In the genomic region with DNA sequence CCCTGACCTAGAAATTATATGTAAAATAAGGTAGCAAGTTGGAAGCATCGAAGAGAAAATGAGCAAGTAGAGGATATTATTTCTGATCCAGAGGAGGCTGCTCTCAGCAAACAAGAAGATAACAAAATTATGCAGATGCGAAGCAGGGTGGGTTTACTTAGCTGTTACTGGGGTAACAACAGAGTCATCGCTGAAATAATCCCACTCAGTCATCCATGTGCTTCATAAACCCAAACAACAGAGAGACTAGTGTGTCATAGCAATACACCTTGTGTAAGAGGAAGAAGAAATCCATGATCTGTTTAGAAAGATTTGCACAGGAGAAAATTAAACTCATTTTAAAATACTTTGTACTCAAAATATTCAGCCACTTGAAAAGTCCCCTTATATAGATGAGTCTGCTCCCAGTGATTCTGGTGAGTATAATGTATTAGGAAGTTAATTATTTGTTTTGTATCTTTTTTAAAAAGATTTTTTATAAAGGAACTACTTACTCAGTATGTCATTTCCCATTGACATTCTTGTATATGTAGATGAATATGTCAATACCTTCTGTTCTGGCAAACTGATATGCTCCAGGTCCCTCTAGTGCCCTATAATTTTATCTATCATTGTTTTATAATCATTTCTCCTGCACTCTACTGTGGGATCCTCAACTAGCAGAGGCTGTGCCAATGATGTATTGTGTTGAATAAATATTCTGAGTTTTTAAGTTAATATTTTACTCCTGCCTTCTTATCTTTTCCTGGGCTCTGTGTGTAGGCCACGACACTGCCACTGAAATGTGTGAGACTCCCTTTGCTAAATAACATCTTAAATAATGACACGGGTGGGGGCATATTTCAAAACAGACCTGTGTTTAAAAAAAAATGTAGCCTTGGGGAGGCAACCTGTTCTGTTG, we compare ENCODE assay signal across 1 cellular context.
TF ChIP-seq lines count a peak whose summit lies in the region.

No MANE protein-coding gene starts in this region.

TF ChIP-seq in endothelial cell of umbilical vein, 7 proteins besides CTCF, POLR2A, EP300 and RAD21:
- no peak for TF ChIP-seq POLR2AphosphoS5 (IDR thresholded peaks at IDR 0.05; ENCODE audit: insufficient read depth, low read depth, low read length)
- TF ChIP-seq FOS (IDR thresholded peaks at IDR 0.05; ENCODE audit: borderline replicate concordance, insufficient read depth, low read length) = no peak
- no peak for TF ChIP-seq EZH2 (IDR thresholded peaks at IDR 0.05; ENCODE audit: borderline replicate concordance, low read depth, low read length, severe bottlenecking)
- TF ChIP-seq JUN (IDR thresholded peaks at IDR 0.05; ENCODE audit: borderline replicate concordance, insufficient read depth, insufficient read length, low read depth) = no peak
- TF ChIP-seq, protein P1, sequence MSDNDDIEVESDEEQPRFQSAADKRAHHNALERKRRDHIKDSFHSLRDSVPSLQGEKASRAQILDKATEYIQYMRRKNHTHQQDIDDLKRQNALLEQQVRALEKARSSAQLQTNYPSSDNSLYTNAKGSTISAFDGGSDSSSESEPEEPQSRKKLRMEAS (IDR thresholded peaks at IDR 0.05; ENCODE audit: insufficient read depth, insufficient read length) = no peak
- TF ChIP-seq MYC (IDR thresholded peaks at IDR 0.05; ENCODE audit: low read depth, low read length) = no peak
